21 cellular contexts compared by ENCODE assay signal in the genomic region with DNA sequence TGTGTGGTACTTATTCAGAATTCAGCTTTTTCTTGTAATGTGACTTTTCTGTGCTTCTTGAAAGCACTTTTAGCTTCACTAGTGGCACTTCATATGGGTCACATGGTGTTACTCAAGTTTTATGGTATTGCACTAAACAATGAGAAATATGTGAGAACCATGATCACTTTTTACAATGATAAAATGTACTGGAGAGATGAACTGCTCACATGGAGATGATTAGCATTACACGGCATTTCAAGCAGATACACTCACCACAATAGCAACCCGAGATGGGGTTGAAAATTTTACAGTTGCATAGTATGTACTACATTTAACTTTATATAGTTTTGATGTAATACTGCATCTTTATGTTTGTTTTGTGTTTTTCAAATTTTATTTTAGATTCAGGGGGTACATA. TPM values are rescaled to one million over a fixed set of nuclear protein-coding genes. Genes with fewer than 3 reads are reported as not detected.
DNase-seq lines count a peak whose midpoint lies in the region; TF ChIP-seq lines count a peak whose summit lies in the region.
"Had no signal": no experiment of that assay in that cellular context is flagged by ENCODE, and none has a peak within 500 bp of the region (broad histone marks: within the 10 kb centered on the region; RNA-seq: fewer than 3 reads in every experiment).

No MANE protein-coding gene starts in this region.

- H3K4me3 Mint-ChIP-seq in endothelial cell (ENCODE audit: unreplicated experiment): no peak overlapping the region

- no peak overlapping the region for H3K9ac ChIP-seq in SK-N-SH

- H3K36me3 Mint-ChIP-seq in endothelial cell (ENCODE audit: low read depth, unreplicated experiment): no peaks in the 10 kb centered on the region

- H3F3A ChIP-seq in SK-N-SH (replicated peaks; ENCODE audit: insufficient read depth): no peaks in the 10 kb centered on the region

- no peak for TF ChIP-seq RAD21 in SK-N-SH (IDR thresholded peaks at IDR 0.05; ENCODE audit: low read length)

- H3K36me3 ChIP-seq in SK-N-SH (replicated peaks in 1 of 2; ENCODE audit: control insufficient read depth in 1 of 2, insufficient read depth in 2 of 2, low read length in 1 of 2): no peaks in the 10 kb centered on the region

- no peak overlapping the region for H2AFZ ChIP-seq in SK-N-SH (ENCODE audit: low read depth)

- H3K27me3 ChIP-seq in SK-N-SH (ENCODE audit: insufficient read depth): no peaks in the 10 kb centered on the region

- WGBS in SK-N-SH (ENCODE audit: low lambda C conversion rate): 61% methylated on average over 2 of the region's 2 CpGs

- no peak for TF ChIP-seq CTCF in SK-N-SH (IDR thresholded peaks at IDR 0.05)
- TF ChIP-seq CTCF in endothelial cell (IDR thresholded peaks at IDR 0.05; ENCODE audit: unreplicated experiment): no peak

- H3K4me3 ChIP-seq in SK-N-SH (ENCODE audit: low read depth in 2 of 2, low read length in 1 of 2): no peak overlapping the region

- CTCF ChIA-PET in SK-N-SH (lab: Yijun Ruan, JAX): no interaction called here

- H3K9me2 ChIP-seq in SK-N-SH: no peaks in the 10 kb centered on the region

- POLR2A ChIA-PET in SK-N-SH (lab: Yijun Ruan, JAX): no interaction called here

- no peaks in the 10 kb centered on the region for H3K79me2 ChIP-seq in SK-N-SH (ENCODE audit: insufficient read depth)

- H4K20me1 ChIP-seq in SK-N-SH (ENCODE audit: insufficient read depth): no peaks in the 10 kb centered on the region

- H3K27me3 Mint-ChIP-seq in endothelial cell (ENCODE audit: unreplicated experiment): no peaks in the 10 kb centered on the region

- H3K27ac Mint-ChIP-seq in endothelial cell (ENCODE audit: unreplicated experiment): no peak overlapping the region

- H3K9me3 Mint-ChIP-seq in endothelial cell (ENCODE audit: unreplicated experiment): no peaks in the 10 kb centered on the region

- H3K4me2 ChIP-seq in SK-N-SH: no peak overlapping the region

- no peaks in the 10 kb centered on the region; a peak in 1 of 4 replicates for H3K4me1 ChIP-seq in SK-N-SH (ENCODE audit: control insufficient read depth in 1 of 2, insufficient read depth in 2 of 2, low read depth in 1 of 2, low read length in 1 of 2)

- H3K9me3 ChIP-seq in SK-N-SH: no peaks in the 10 kb centered on the region

- DNase-seq in AG20443 (ENCODE audit: low spot score): peak; percentile 19
- peak; percentile 59 for DNase-seq in GM04504 (ENCODE audit: low read depth)
- no peak for DNase-seq in SK-N-SH
- peak; percentile 65 for DNase-seq in fibroblast of peridontal ligament (ENCODE audit: extremely low read depth)
- DNase-seq in endothelial cell (ENCODE audit: low spot score): no peak
- DNase-seq in AML-193 (lab: John Stamatoyannopoulos, UW): no peak
- DNase-seq in activated CD4-positive, alpha-beta T cell treated with anti-CD3 and anti-CD28 coated beads, Interleukin-2, amount 50 U/mL, for 4 hours: no peak
- no peak for DNase-seq in EL
- DNase-seq: ACHN; C1 segment of cervical spinal cord; H7; NCI-H1048; NCI-H1436; NCI-H2029; NCI-H2171 treated with DMSO at 0.1 percent for 48 hours; NCI-H446; NCI-H526 treated with DMSO at 0.1 percent for 48 hours; NK-92 treated with Interleukin-12 subunit alpha and Interleukin-12 subunit beta, amount 100 ng/mL, for 24 hours had no signal

- TF ChIP-seq EP300 in SK-N-SH (IDR thresholded peaks at IDR 0.05; ENCODE audit: borderline replicate concordance in 1 of 2, low read depth in 1 of 2, low read length in 1 of 2): no peak

- H3K4me1 Mint-ChIP-seq in endothelial cell (ENCODE audit: unreplicated experiment): no peaks in the 10 kb centered on the region

- H3K27ac ChIP-seq in SK-N-SH (ENCODE audit: low read depth in 2 of 2, low read length in 1 of 2): peak overlapping the region; percentile 3 to 14; a peak in 2 of 4 replicates

TF ChIP-seq in SK-N-SH, 30 proteins besides CTCF, POLR2A, EP300 and RAD21 (continues in another document):
- TF ChIP-seq TEAD4 (IDR thresholded peaks at IDR 0.05; ENCODE audit: borderline replicate concordance, insufficient read depth): no peak
- no peak for TF ChIP-seq NFIC (IDR thresholded peaks at IDR 0.05; ENCODE audit: borderline replicate concordance)
- TF ChIP-seq, protein P1, sequence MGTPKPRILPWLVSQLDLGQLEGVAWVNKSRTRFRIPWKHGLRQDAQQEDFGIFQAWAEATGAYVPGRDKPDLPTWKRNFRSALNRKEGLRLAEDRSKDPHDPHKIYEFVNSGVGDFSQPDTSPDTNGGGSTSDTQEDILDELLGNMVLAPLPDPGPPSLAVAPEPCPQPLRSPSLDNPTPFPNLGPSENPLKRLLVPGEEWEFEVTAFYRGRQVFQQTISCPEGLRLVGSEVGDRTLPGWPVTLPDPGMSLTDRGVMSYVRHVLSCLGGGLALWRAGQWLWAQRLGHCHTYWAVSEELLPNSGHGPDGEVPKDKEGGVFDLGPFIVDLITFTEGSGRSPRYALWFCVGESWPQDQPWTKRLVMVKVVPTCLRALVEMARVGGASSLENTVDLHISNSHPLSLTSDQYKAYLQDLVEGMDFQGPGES (IDR thresholded peaks at IDR 0.05; ENCODE audit: low read depth, low read length): no peak
- TF ChIP-seq SIN3A (IDR thresholded peaks at IDR 0.05; ENCODE audit: borderline replicate concordance, low read depth, low read length): no peak
- TF ChIP-seq RCOR1 (IDR thresholded peaks at IDR 0.05; ENCODE audit: low read length): no peak
- TF ChIP-seq, protein P2, sequence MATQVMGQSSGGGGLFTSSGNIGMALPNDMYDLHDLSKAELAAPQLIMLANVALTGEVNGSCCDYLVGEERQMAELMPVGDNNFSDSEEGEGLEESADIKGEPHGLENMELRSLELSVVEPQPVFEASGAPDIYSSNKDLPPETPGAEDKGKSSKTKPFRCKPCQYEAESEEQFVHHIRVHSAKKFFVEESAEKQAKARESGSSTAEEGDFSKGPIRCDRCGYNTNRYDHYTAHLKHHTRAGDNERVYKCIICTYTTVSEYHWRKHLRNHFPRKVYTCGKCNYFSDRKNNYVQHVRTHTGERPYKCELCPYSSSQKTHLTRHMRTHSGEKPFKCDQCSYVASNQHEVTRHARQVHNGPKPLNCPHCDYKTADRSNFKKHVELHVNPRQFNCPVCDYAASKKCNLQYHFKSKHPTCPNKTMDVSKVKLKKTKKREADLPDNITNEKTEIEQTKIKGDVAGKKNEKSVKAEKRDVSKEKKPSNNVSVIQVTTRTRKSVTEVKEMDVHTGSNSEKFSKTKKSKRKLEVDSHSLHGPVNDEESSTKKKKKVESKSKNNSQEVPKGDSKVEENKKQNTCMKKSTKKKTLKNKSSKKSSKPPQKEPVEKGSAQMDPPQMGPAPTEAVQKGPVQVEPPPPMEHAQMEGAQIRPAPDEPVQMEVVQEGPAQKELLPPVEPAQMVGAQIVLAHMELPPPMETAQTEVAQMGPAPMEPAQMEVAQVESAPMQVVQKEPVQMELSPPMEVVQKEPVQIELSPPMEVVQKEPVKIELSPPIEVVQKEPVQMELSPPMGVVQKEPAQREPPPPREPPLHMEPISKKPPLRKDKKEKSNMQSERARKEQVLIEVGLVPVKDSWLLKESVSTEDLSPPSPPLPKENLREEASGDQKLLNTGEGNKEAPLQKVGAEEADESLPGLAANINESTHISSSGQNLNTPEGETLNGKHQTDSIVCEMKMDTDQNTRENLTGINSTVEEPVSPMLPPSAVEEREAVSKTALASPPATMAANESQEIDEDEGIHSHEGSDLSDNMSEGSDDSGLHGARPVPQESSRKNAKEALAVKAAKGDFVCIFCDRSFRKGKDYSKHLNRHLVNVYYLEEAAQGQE (IDR thresholded peaks at IDR 0.05; ENCODE audit: low read depth, low read length): no peak
- TF ChIP-seq, protein P3, sequence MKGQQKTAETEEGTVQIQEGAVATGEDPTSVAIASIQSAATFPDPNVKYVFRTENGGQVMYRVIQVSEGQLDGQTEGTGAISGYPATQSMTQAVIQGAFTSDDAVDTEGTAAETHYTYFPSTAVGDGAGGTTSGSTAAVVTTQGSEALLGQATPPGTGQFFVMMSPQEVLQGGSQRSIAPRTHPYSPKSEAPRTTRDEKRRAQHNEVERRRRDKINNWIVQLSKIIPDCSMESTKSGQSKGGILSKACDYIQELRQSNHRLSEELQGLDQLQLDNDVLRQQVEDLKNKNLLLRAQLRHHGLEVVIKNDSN (IDR thresholded peaks at IDR 0.05; ENCODE audit: borderline replicate concordance, low read depth): no peak
- TF ChIP-seq GABPA (IDR thresholded peaks at IDR 0.05; ENCODE audit: low read depth): no peak
- no peak for TF ChIP-seq RFX5 (IDR thresholded peaks at IDR 0.05; ENCODE audit: low read length)
- TF ChIP-seq, protein P4, sequence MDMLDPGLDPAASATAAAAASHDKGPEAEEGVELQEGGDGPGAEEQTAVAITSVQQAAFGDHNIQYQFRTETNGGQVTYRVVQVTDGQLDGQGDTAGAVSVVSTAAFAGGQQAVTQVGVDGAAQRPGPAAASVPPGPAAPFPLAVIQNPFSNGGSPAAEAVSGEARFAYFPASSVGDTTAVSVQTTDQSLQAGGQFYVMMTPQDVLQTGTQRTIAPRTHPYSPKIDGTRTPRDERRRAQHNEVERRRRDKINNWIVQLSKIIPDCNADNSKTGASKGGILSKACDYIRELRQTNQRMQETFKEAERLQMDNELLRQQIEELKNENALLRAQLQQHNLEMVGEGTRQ (IDR thresholded peaks at IDR 0.05; ENCODE audit: borderline replicate concordance, low read depth, low read length): no peak
- TF ChIP-seq, protein P5, sequence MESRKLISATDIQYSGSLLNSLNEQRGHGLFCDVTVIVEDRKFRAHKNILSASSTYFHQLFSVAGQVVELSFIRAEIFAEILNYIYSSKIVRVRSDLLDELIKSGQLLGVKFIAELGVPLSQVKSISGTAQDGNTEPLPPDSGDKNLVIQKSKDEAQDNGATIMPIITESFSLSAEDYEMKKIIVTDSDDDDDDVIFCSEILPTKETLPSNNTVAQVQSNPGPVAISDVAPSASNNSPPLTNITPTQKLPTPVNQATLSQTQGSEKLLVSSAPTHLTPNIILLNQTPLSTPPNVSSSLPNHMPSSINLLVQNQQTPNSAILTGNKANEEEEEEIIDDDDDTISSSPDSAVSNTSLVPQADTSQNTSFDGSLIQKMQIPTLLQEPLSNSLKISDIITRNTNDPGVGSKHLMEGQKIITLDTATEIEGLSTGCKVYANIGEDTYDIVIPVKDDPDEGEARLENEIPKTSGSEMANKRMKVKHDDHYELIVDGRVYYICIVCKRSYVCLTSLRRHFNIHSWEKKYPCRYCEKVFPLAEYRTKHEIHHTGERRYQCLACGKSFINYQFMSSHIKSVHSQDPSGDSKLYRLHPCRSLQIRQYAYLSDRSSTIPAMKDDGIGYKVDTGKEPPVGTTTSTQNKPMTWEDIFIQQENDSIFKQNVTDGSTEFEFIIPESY (IDR thresholded peaks at IDR 0.05; ENCODE audit: borderline replicate concordance, low read depth): no peak

RNA-seq across cellular contexts. Expression of a gene that starts 40.1 kb away (rescaled TPM):
- polyA plus RNA-seq in SK-N-SH (2012; rRNA removed): 0.08 TPM in 1 of 2 replicates, not detected in the other
- polyA plus RNA-seq in SK-N-SH (2012; cell fraction: cytosol; rRNA removed): not detected in 2 replicates
- polyA plus RNA-seq in SK-N-SH (2012; cell fraction: nucleus; rRNA removed): 0.08 and 0.27 TPM in 2 replicates
- 0.67 TPM for total RNA-seq in endothelial cell (ENCODE audit: unreplicated experiment)
- total RNA-seq: H7, M059J, SK-MEL-5 had no signal
- polyA plus RNA-seq: IMR-90 had no signal

Comparison
In these comparisons a context has a peak if more than half of its experiments do, and no peak if none do; other contexts are left out.
1. DNase-seq: peak in AG20443 (single experiment), GM04504 (single experiment) and fibroblast of peridontal ligament (single experiment); none in SK-N-SH (single experiment), endothelial cell (single experiment), AML-193 (0 of 2), activated CD4-positive, alpha-beta T cell treated with anti-CD3 and anti-CD28 coated beads, Interleukin-2, amount 50 U/mL, for 4 hours (0 of 2) and EL (single experiment).